16 cellular contexts compared by ENCODE assay signal in the genomic region with DNA sequence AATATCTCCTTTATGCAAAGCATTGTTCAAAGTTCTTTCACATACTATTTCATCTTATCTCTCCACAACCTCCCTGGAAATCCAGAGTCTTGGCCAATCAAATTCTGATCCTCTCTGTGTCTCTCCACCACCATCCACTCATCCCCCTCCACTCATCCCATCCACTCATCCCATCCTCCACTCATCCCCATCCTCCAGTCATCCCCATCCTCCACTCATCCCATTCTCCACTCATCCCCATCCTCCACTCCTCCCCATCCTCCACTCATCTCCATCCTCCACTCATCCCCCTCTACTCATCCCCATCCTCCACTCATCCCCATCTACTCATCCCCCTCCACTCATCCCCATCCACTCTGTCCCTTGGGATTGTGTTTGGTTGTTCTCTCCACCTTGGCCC.
A peak's percentile ranks its signal among the peaks of the same experiment; 100 is the strongest.
DNase-seq lines count a peak whose midpoint lies in the region; ATAC-seq and TF ChIP-seq lines count a peak whose summit lies in the region.
"Had no signal": no experiment of that assay in that cellular context is flagged by ENCODE, and none has a peak within 500 bp of the region (broad histone marks: within the 10 kb centered on the region; RNA-seq: fewer than 3 reads in every experiment).

No MANE protein-coding gene starts in this region.

- POLR2A ChIA-PET in RWPE1 (lab: Yijun Ruan, JAX; ENCODE audit: low non-redundant PET), result no interaction called here

- no peaks in the 10 kb centered on the region for H3K27me3 ChIP-seq in upper lobe of left lung
- H3K27me3 ChIP-seq: right lobe of liver had no signal

- no peak overlapping the region for H3K4me3 ChIP-seq in upper lobe of left lung
- H3K4me3 ChIP-seq: K562, lung, right lobe of liver had no signal

- peaks cover 5% of the 10 kb centered on the region for H3K9me3 Mint-ChIP-seq in activated naive CD4-positive, alpha-beta T cell treated with anti-CD3 and anti-CD28 coated beads for 36 hours

- no peak for TF ChIP-seq POLR2A in upper lobe of left lung (IDR thresholded peaks at IDR 0.05)

- H3K36me3 ChIP-seq in upper lobe of left lung, result no peaks in the 10 kb centered on the region
- H3K36me3 ChIP-seq: right lobe of liver had no signal

- H3K27ac Mint-ChIP-seq in activated naive CD4-positive, alpha-beta T cell treated with anti-CD3 and anti-CD28 coated beads for 36 hours, result peak overlapping the region; percentile 39
- H3K27ac Mint-ChIP-seq: WTC11 had no signal

- no peaks in the 10 kb centered on the region for H3K9me3 ChIP-seq in upper lobe of left lung
- H3K9me3 ChIP-seq: right lobe of liver had no signal

- in situ Hi-C loops in KBM-7 (cut with MboI; ENCODE audit: low pct_unique_long_range_greater_than_20kb, low sequenced_read_pairs), result no loop called here

- no peak for DNase-seq in activated naive CD4-positive, alpha-beta T cell treated with anti-CD3 and anti-CD28 coated beads for 36 hours
- DNase-seq in activated naive CD4-positive, alpha-beta T cell treated with Interleukin-2 at 50 U/mL for 16 hours, result no peak
- DNase-seq in RWPE1 (ENCODE audit: low spot score) (peak; percentile 4), upper lobe of left lung (no peak), KBM-7 (no peak)
- no peak for DNase-seq in stimulated activated CD4-positive, alpha-beta T cell treated with anti-CD3 and anti-CD28 coated beads, Interleukin-2, amount 100 ng/mL, for 48 hours
- DNase-seq in activated CD4-positive, CD25-positive, alpha-beta regulatory T cell treated with anti-CD3 and anti-CD28 coated beads, Interleukin-2, amount 50 U/mL, for 72 hours, result no peak
- DNase-seq: NCI-H1436 treated with DMSO at 0.1 percent for 48 hours; NCI-H446 treated with DMSO at 0.1 percent for 48 hours; right lobe of liver; stimulated activated CD4-positive, alpha-beta T cell treated with anti-CD3 and anti-CD28 coated beads, Interleukin-4, amount 100 ng/mL, for 24 hours had no signal

- no peak overlapping the region for H3K4me3 Mint-ChIP-seq in activated naive CD4-positive, alpha-beta T cell treated with anti-CD3 and anti-CD28 coated beads for 36 hours
- H3K4me3 Mint-ChIP-seq: WTC11 had no signal

- no peak for TF ChIP-seq CTCF in RWPE1 (conservative IDR thresholded peaks at IDR 0.05; ENCODE audit: low read depth)
- no peak for TF ChIP-seq CTCF in upper lobe of left lung (IDR thresholded peaks at IDR 0.05)

- CTCF ChIA-PET in activated naive CD4-positive, alpha-beta T cell treated with anti-CD3 and anti-CD28 coated beads for 36 hours (lab: Charles Lee), result interaction anchor here (0.7 kb wide), 1 partner anchor 88 kb away, joined by 3 read pairs; no protein-coding TSS in a partner anchor
- CTCF ChIA-PET in RWPE1 (lab: Yijun Ruan, JAX), result no interaction called here

- H3K4me1 Mint-ChIP-seq in activated naive CD4-positive, alpha-beta T cell treated with anti-CD3 and anti-CD28 coated beads for 36 hours (ENCODE audit: low read depth), result peaks cover 88% of the 10 kb centered on the region
- H3K4me1 Mint-ChIP-seq: WTC11 had no signal

- no peak for TF ChIP-seq EP300 in upper lobe of left lung (IDR thresholded peaks at IDR 0.05)

- ATAC-seq in esophagus mucosa (peak; percentile 64), upper lobe of left lung (ENCODE audit: low FRiP score in 2 of 2) (peak; percentile 57 to 86)
- ATAC-seq: K562, SK-N-SH treated with all-trans-retinoic acid at 6 μM for 48 hours, WTC11 had no signal

- intact Hi-C loops in activated naive CD4-positive, alpha-beta T cell treated with anti-CD3 and anti-CD28 coated beads for 36 hours (cut with micrococcal nuclease), result loop anchor here (5.0 to 10.0 kb wide), 3 partner anchors 176 to 694 kb away; a partner anchor contains a TSS

- H3K27ac ChIP-seq in RWPE1 (no peak overlapping the region), upper lobe of left lung (no peak overlapping the region)
- H3K27ac ChIP-seq: right lobe of liver had no signal

- H3K4me1 ChIP-seq in upper lobe of left lung, result no peaks in the 10 kb centered on the region
- H3K4me1 ChIP-seq: right lobe of liver had no signal

- H3K27me3 Mint-ChIP-seq in activated naive CD4-positive, alpha-beta T cell treated with anti-CD3 and anti-CD28 coated beads for 36 hours (ENCODE audit: low read depth), result no peaks in the 10 kb centered on the region

- peaks cover 29% of the 10 kb centered on the region for H3K36me3 Mint-ChIP-seq in activated naive CD4-positive, alpha-beta T cell treated with anti-CD3 and anti-CD28 coated beads for 36 hours (ENCODE audit: low read depth)
